ENCODE assay signal across 8 cellular contexts in genomic region chr6:4055420-4056041, GRCh38. TPM values are rescaled to one million over a fixed set of nuclear protein-coding genes. Genes with fewer than 3 reads are reported as not detected.
DNase-seq lines count a peak whose midpoint lies in the region; ATAC-seq and FAIRE-seq lines count a peak whose summit lies in the region.

No MANE protein-coding gene starts in this region.

- peaks cover 52% of the 10 kb centered on the region for H3K36me3 ChIP-seq in CD8-positive, alpha-beta memory T cell (ENCODE audit: insufficient read depth, low read length)

- no peak overlapping the region for H3K4me3 Mint-ChIP-seq in CD8-positive, alpha-beta memory T cell

- peak overlapping the region in 5 of 8 donors; percentile 19 to 84 (median 35) for H3K27ac Mint-ChIP-seq in CD8-positive, alpha-beta memory T cell

- ATAC-seq in GM18870 (IDR thresholded peaks at IDR 0.05; ENCODE audit: unreplicated experiment), result no peak

- H3K4me3 ChIP-seq in CD8-positive, alpha-beta memory T cell (ENCODE audit: low read length), result no peak overlapping the region

- CTCF ChIA-PET in CD8-positive, alpha-beta memory T cell (lab: Charles Lee), result no interaction called here

- H3K4me1 ChIP-seq in CD8-positive, alpha-beta memory T cell (ENCODE audit: insufficient read depth, low read length), result no peaks in the 10 kb centered on the region

- no peak for DNase-seq in CD8-positive, alpha-beta memory T cell
- DNase-seq in HuH-7.5 (ENCODE audit: low spot score) (peak; percentile 5), amniotic epithelial cell (ENCODE audit: low read depth) (peak; percentile 91), urothelium cell line (ENCODE audit: low spot score) (peak; percentile 50)
- DNase-seq in activated T-cell treated with anti-CD3 and anti-CD28 coated beads, Interleukin-2, amount 50 U/mL, for 1 hour, result no peak
- no peak for DNase-seq in stimulated activated CD4-positive, alpha-beta T cell treated with anti-CD3 and anti-CD28 coated beads, Interleukin-1b, Interleukin-23, amount 100 ng/mL, for 48 hours

- H3K27ac ChIP-seq in CD8-positive, alpha-beta memory T cell (ENCODE audit: low read depth, low read length), result no peak overlapping the region

- H3K4me1 Mint-ChIP-seq in CD8-positive, alpha-beta memory T cell, result peaks cover 12 to 27% (median 14%) of the 10 kb centered on the region in 3 donors

- H3K27me3 ChIP-seq in CD8-positive, alpha-beta memory T cell (ENCODE audit: insufficient read depth, low read length, poor library complexity, severe bottlenecking), result no peaks in the 10 kb centered on the region

- H3K9me3 Mint-ChIP-seq in CD8-positive, alpha-beta memory T cell, result no peaks in the 10 kb centered on the region

- no peaks in the 10 kb centered on the region for H3K27me3 Mint-ChIP-seq in CD8-positive, alpha-beta memory T cell

- peaks cover 7 to 90% (median 25%) of the 10 kb centered on the region in 3 donors for H3K36me3 Mint-ChIP-seq in CD8-positive, alpha-beta memory T cell

- FAIRE-seq in islet of Langerhans (lab: Jason Lieb, UNC), result peak; percentile 68
- no peak for FAIRE-seq in urothelium cell line (lab: Jason Lieb, UNC)

- no peaks in the 10 kb centered on the region for H3K9me3 ChIP-seq in CD8-positive, alpha-beta memory T cell (ENCODE audit: low read length)

- POLR2A ChIA-PET in CD8-positive, alpha-beta memory T cell (lab: Charles Lee), result no interaction called here

RNA-seq across cellular contexts. Expression of gene FAM217A, which starts 23.4 kb away (rescaled TPM):
- not detected for total RNA-seq in CD8-positive, alpha-beta memory T cell
- not detected for polyA plus RNA-seq in CD8-positive, alpha-beta memory T cell

Comparison
In these comparisons a context has a peak if more than half of its experiments do, and no peak if none do; other contexts are left out.
1. DNase-seq: peak in HuH-7.5 (single experiment), amniotic epithelial cell (single experiment) and urothelium cell line (single experiment); none in CD8-positive, alpha-beta memory T cell (0 of 5), activated T-cell treated with anti-CD3 and anti-CD28 coated beads, Interleukin-2, amount 50 U/mL, for 1 hour (single experiment) and stimulated activated CD4-positive, alpha-beta T cell treated with anti-CD3 and anti-CD28 coated beads, Interleukin-1b, Interleukin-23, amount 100 ng/mL, for 48 hours (single experiment).